Comparison of ENCODE assay signal across 1 cellular context in genomic region chr1:167645161-167645560, GRCh38.
A peak's percentile ranks its signal among the peaks of the same experiment; 100 is the strongest.
TF ChIP-seq lines count a peak whose summit lies in the region.

No MANE protein-coding gene starts in this region.

TF ChIP-seq in GM12878, 131 proteins besides CTCF, POLR2A, EP300 and RAD21:
- TF ChIP-seq PML (IDR thresholded peaks at IDR 0.05; ENCODE audit: low read length) (0 out of 2 replicates have a peak, but pooled peaks have one; percentile 5), ZSCAN29 (IDR thresholded peaks at IDR 0.05) (no peak)
